In the genomic region with DNA sequence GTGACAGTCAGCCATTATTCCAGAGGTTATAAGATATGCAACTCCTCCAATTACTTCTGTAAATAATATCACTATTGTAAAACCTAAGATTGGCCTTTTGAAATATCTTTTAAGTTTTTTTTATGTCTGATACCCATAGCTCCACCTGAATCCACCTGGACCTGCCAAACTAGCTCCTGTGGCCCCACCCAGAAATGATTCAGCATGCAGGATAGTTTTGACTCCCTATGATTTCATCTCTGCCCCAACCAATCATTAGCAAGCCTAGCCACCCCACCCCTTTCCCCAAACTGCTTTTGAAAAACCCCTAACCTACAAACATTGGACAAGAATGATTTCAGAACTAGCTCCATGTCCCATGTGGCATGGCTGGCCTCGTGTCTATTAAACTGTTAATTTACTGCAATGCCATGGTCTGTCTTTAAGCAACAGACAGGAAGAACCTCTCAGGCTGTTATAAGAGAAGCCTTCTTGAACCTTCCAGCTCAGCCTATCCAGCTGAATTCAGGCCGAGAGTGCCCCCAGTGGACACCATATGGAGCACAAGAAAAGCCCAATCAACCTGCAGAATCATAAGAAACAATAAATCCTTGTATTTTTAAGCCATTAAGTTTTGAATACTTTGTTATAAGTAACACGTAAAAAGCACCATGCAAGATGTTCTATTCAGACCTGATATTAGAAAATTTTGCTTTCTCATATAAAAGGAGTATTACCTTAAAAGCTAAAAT, we compare ENCODE assay signal across 15 cellular contexts.
A peak's percentile ranks its signal among the peaks of the same experiment; 100 is the strongest.
DNase-seq lines count a peak whose midpoint lies in the region; ATAC-seq and TF ChIP-seq lines count a peak whose summit lies in the region.
"Had no signal": no experiment of that assay in that cellular context is flagged by ENCODE, and none has a peak within 500 bp of the region (broad histone marks: within the 10 kb centered on the region; RNA-seq: fewer than 3 reads in every experiment).

No MANE protein-coding gene starts in this region.

- peaks cover 11% of the 10 kb centered on the region for H3K36me3 Mint-ChIP-seq in glutamatergic neuron (ENCODE audit: unreplicated experiment)
- no peaks in the 10 kb centered on the region for H3K36me3 Mint-ChIP-seq in stimulated activated memory B cell treated with anti-CD40 and anti-IgM and Interleukin-4, amounts not matched to agents 10 μg/mL and 1 μg/mL and 100 μg/mL, for 72 hours
- H3K36me3 Mint-ChIP-seq: activated naive CD4-positive, alpha-beta T cell treated with anti-CD3 and anti-CD28 coated beads, Interleukin-2, amount 10 ng/mL, durations not matched to agents 7 days and 5 days had no signal

- H3K27ac Mint-ChIP-seq in glutamatergic neuron (ENCODE audit: unreplicated experiment), result no peak overlapping the region
- H3K27ac Mint-ChIP-seq in stimulated activated memory B cell treated with anti-CD40 and anti-IgM and Interleukin-4, amounts not matched to agents 10 μg/mL and 1 μg/mL and 100 μg/mL, for 72 hours, result no peak overlapping the region
- H3K27ac Mint-ChIP-seq: activated naive CD4-positive, alpha-beta T cell treated with anti-CD3 and anti-CD28 coated beads, Interleukin-2, amount 10 ng/mL, durations not matched to agents 7 days and 5 days had no signal

- H3K36me3 ChIP-seq in left ventricle myocardium inferior, result no peaks in the 10 kb centered on the region

- TF ChIP-seq CTCF in C4-2B (conservative IDR thresholded peaks at IDR 0.05) (peak; percentile 50), HFF-Myc (IDR thresholded peaks at IDR 0.05; ENCODE audit: low read depth, low read length, missing control alignments) (peak; percentile 40), glutamatergic neuron (IDR thresholded peaks at IDR 0.05; ENCODE audit: partially characterized antibody, unreplicated experiment) (peak; percentile 10), left ventricle myocardium inferior (IDR thresholded peaks at IDR 0.05; ENCODE audit: borderline replicate concordance) (no peak)

- peaks cover 1% of the 10 kb centered on the region for H3K27me3 Mint-ChIP-seq in glutamatergic neuron (ENCODE audit: unreplicated experiment)
- no peaks in the 10 kb centered on the region for H3K27me3 Mint-ChIP-seq in stimulated activated memory B cell treated with anti-CD40 and anti-IgM and Interleukin-4, amounts not matched to agents 10 μg/mL and 1 μg/mL and 100 μg/mL, for 72 hours
- H3K27me3 Mint-ChIP-seq: activated naive CD4-positive, alpha-beta T cell treated with anti-CD3 and anti-CD28 coated beads, Interleukin-2, amount 10 ng/mL, durations not matched to agents 7 days and 5 days had no signal

- no peak overlapping the region for H3K4me3 ChIP-seq in HFF-Myc (replicated peaks; ENCODE audit: low read depth, low read length)
- no peak overlapping the region for H3K4me3 ChIP-seq in left ventricle myocardium inferior

- H3K4me1 Mint-ChIP-seq in glutamatergic neuron (ENCODE audit: low read depth, unreplicated experiment), result no peaks in the 10 kb centered on the region
- H3K4me1 Mint-ChIP-seq in stimulated activated memory B cell treated with anti-CD40 and anti-IgM and Interleukin-4, amounts not matched to agents 10 μg/mL and 1 μg/mL and 100 μg/mL, for 72 hours, result no peaks in the 10 kb centered on the region
- H3K4me1 Mint-ChIP-seq: activated naive CD4-positive, alpha-beta T cell treated with anti-CD3 and anti-CD28 coated beads, Interleukin-2, amount 10 ng/mL, durations not matched to agents 7 days and 5 days had no signal

- H3K4me3 Mint-ChIP-seq in glutamatergic neuron (ENCODE audit: unreplicated experiment), result no peak overlapping the region
- H3K4me3 Mint-ChIP-seq in stimulated activated memory B cell treated with anti-CD40 and anti-IgM and Interleukin-4, amounts not matched to agents 10 μg/mL and 1 μg/mL and 100 μg/mL, for 72 hours, result no peak overlapping the region
- H3K4me3 Mint-ChIP-seq: activated naive CD4-positive, alpha-beta T cell treated with anti-CD3 and anti-CD28 coated beads, Interleukin-2, amount 10 ng/mL, durations not matched to agents 7 days and 5 days had no signal

- peaks cover 23% of the 10 kb centered on the region for H3K9me3 ChIP-seq in left ventricle myocardium inferior (replicated peaks)

- intact Hi-C loops in left ventricle myocardium inferior (cut with micrococcal nuclease), result no loop called here

- ATAC-seq in stimulated activated memory B cell treated with anti-CD40 and anti-IgM and Interleukin-4, amounts not matched to agents 10 μg/mL and 1 μg/mL and 100 μg/mL, for 72 hours, result no peak
- ATAC-seq: activated CD4-positive, CD25-positive, alpha-beta regulatory T cell treated with anti-CD3 and anti-CD28 coated beads, Interleukin-2, amount 50 U/mL, for 24 hours; left cardiac atrium had no signal

- H3K4me1 ChIP-seq in left ventricle myocardium inferior, result no peaks in the 10 kb centered on the region

- DNase-seq in HFF-Myc (ENCODE audit: extremely low read depth, low read depth), result no peak
- DNase-seq in RPMI8226, result peak; percentile 5
- no peak for DNase-seq in glutamatergic neuron
- DNase-seq in amygdala (lab: John Stamatoyannopoulos, UW), result no peak
- DNase-seq in NCI-H187 (lab: John Stamatoyannopoulos, UW), result no peak
- no peak for DNase-seq in left ventricle myocardium inferior
- DNase-seq: activated naive CD4-positive, alpha-beta T cell treated with anti-CD3 and anti-CD28 coated beads, Interleukin-2, amount 10 ng/mL, durations not matched to agents 7 days and 5 days; effector CD8-positive, alpha-beta T cell; left cardiac atrium; NCI-H1105; NCI-H226; T-helper 1 cell had no signal

- no peaks in the 10 kb centered on the region for H3K27me3 ChIP-seq in left ventricle myocardium inferior (ENCODE audit: low read depth)

- peaks cover 6% of the 10 kb centered on the region for H3K9me3 Mint-ChIP-seq in glutamatergic neuron (ENCODE audit: unreplicated experiment)
- H3K9me3 Mint-ChIP-seq in stimulated activated memory B cell treated with anti-CD40 and anti-IgM and Interleukin-4, amounts not matched to agents 10 μg/mL and 1 μg/mL and 100 μg/mL, for 72 hours, result peaks cover 4% of the 10 kb centered on the region

- H3K27ac ChIP-seq in C4-2B (no peak overlapping the region), left ventricle myocardium inferior (replicated peaks) (no peak overlapping the region)
